In genomic region chr1:175481126-175482071, GRCh38 we compare ENCODE assay signal across 8 cellular contexts.
DNase-seq lines count a peak whose midpoint lies in the region; ATAC-seq, FAIRE-seq and TF ChIP-seq lines count a peak whose summit lies in the region.

No MANE protein-coding gene starts in this region.

- H3K9me3 Mint-ChIP-seq in activated T-cell treated with anti-CD3 and anti-CD28 coated beads, Interleukin-2, amount 50 U/mL, for 24 hours: no peaks in the 10 kb centered on the region

- H3K27ac Mint-ChIP-seq in activated T-cell treated with anti-CD3 and anti-CD28 coated beads, Interleukin-2, amount 50 U/mL, for 24 hours: no peak overlapping the region

- ATAC-seq in HG02885 (IDR thresholded peaks at IDR 0.05; ENCODE audit: poor library complexity, unreplicated experiment): peak; percentile 52
- no peak for ATAC-seq in HG02970 (IDR thresholded peaks at IDR 0.05; ENCODE audit: low FRiP score, unreplicated experiment)
- no peak for ATAC-seq in GM18520 (IDR thresholded peaks at IDR 0.05; ENCODE audit: unreplicated experiment)

- H3K4me3 ChIP-seq in fibroblast of pulmonary artery (replicated peaks; ENCODE audit: low read depth, low read length) (no peak overlapping the region), retinal pigment epithelial cell (ENCODE audit: low read length) (no peak overlapping the region)

- peak; percentile 90 for FAIRE-seq in D721Med (lab: Jason Lieb, UNC)

- H3K4me3 Mint-ChIP-seq in activated T-cell treated with anti-CD3 and anti-CD28 coated beads, Interleukin-2, amount 50 U/mL, for 24 hours: no peak overlapping the region

- no peak for DNase-seq in D721Med (ENCODE audit: insufficient read length, low spot score)
- peak; percentile 42 for DNase-seq in OCI-M1 (lab: John Stamatoyannopoulos, UW)
- peak; percentile 53 for DNase-seq in fibroblast of pulmonary artery (ENCODE audit: low read depth)
- no peak for DNase-seq in retinal pigment epithelial cell (ENCODE audit: low read depth)
- DNase-seq in activated T-cell treated with anti-CD3 and anti-CD28 coated beads, Interleukin-2, amount 50 U/mL, for 24 hours: no peak

- H3K27me3 Mint-ChIP-seq in activated T-cell treated with anti-CD3 and anti-CD28 coated beads, Interleukin-2, amount 50 U/mL, for 24 hours: peaks cover 30% of the 10 kb centered on the region

- H3K4me1 Mint-ChIP-seq in activated T-cell treated with anti-CD3 and anti-CD28 coated beads, Interleukin-2, amount 50 U/mL, for 24 hours (ENCODE audit: low read depth): peaks cover 2% of the 10 kb centered on the region

- TF ChIP-seq CTCF in D721Med (IDR thresholded peaks at IDR 0.05; ENCODE audit: insufficient read depth, missing control alignments): peak; percentile 86
- peak; percentile 60 for TF ChIP-seq CTCF in fibroblast of pulmonary artery (IDR thresholded peaks at IDR 0.05; ENCODE audit: low read length, missing control alignments)
- TF ChIP-seq CTCF in retinal pigment epithelial cell (conservative IDR thresholded peaks at IDR 0.05; ENCODE audit: low read depth, low read length): peak; percentile 58

- H3K36me3 Mint-ChIP-seq in activated T-cell treated with anti-CD3 and anti-CD28 coated beads, Interleukin-2, amount 50 U/mL, for 24 hours (ENCODE audit: low read depth): no peaks in the 10 kb centered on the region

Comparison
In these comparisons a context has a peak if more than half of its experiments do, and no peak if none do; other contexts are left out.
1. DNase-seq: peak in OCI-M1 (single experiment) and fibroblast of pulmonary artery (single experiment); none in D721Med (single experiment), retinal pigment epithelial cell (single experiment) and activated T-cell treated with anti-CD3 and anti-CD28 coated beads, Interleukin-2, amount 50 U/mL, for 24 hours (single experiment).
2. Peak in every context shown above with its lines, with median percentiles within 50 percentile points of each other: CTCF ChIP-seq.